ENCODE assay signal across 1 cellular context in genomic region chr18:59446012-59446411, GRCh38.
TF ChIP-seq lines count a peak whose summit lies in the region.

No MANE protein-coding gene starts in this region.

TF ChIP-seq in WTC11, 78 proteins besides CTCF, POLR2A, EP300 and RAD21 (continued from another document):
- TF ChIP-seq, protein P1, sequence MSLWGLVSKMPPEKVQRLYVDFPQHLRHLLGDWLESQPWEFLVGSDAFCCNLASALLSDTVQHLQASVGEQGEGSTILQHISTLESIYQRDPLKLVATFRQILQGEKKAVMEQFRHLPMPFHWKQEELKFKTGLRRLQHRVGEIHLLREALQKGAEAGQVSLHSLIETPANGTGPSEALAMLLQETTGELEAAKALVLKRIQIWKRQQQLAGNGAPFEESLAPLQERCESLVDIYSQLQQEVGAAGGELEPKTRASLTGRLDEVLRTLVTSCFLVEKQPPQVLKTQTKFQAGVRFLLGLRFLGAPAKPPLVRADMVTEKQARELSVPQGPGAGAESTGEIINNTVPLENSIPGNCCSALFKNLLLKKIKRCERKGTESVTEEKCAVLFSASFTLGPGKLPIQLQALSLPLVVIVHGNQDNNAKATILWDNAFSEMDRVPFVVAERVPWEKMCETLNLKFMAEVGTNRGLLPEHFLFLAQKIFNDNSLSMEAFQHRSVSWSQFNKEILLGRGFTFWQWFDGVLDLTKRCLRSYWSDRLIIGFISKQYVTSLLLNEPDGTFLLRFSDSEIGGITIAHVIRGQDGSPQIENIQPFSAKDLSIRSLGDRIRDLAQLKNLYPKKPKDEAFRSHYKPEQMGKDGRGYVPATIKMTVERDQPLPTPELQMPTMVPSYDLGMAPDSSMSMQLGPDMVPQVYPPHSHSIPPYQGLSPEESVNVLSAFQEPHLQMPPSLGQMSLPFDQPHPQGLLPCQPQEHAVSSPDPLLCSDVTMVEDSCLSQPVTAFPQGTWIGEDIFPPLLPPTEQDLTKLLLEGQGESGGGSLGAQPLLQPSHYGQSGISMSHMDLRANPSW (CRISPR knock-in tag; conservative IDR thresholded peaks at IDR 0.05; ENCODE audit: low read depth): no peak
- TF ChIP-seq, protein P2, sequence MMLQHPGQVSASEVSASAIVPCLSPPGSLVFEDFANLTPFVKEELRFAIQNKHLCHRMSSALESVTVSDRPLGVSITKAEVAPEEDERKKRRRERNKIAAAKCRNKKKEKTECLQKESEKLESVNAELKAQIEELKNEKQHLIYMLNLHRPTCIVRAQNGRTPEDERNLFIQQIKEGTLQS (CRISPR knock-in tag; conservative IDR thresholded peaks at IDR 0.05): no peak
- TF ChIP-seq PREB (CRISPR knock-in tag; IDR thresholded peaks at IDR 0.05; ENCODE audit: borderline replicate concordance): no peak
- TF ChIP-seq, protein P3, sequence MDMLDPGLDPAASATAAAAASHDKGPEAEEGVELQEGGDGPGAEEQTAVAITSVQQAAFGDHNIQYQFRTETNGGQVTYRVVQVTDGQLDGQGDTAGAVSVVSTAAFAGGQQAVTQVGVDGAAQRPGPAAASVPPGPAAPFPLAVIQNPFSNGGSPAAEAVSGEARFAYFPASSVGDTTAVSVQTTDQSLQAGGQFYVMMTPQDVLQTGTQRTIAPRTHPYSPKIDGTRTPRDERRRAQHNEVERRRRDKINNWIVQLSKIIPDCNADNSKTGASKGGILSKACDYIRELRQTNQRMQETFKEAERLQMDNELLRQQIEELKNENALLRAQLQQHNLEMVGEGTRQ (CRISPR knock-in tag; IDR thresholded peaks at IDR 0.05): no peak
- no peak for TF ChIP-seq SP1 (CRISPR knock-in tag; conservative IDR thresholded peaks at IDR 0.05)
- TF ChIP-seq, protein P4, sequence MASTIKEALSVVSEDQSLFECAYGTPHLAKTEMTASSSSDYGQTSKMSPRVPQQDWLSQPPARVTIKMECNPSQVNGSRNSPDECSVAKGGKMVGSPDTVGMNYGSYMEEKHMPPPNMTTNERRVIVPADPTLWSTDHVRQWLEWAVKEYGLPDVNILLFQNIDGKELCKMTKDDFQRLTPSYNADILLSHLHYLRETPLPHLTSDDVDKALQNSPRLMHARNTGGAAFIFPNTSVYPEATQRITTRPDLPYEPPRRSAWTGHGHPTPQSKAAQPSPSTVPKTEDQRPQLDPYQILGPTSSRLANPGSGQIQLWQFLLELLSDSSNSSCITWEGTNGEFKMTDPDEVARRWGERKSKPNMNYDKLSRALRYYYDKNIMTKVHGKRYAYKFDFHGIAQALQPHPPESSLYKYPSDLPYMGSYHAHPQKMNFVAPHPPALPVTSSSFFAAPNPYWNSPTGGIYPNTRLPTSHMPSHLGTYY (CRISPR knock-in tag; IDR thresholded peaks at IDR 0.05): no peak
- no peak for TF ChIP-seq SMAD3 (CRISPR knock-in tag; IDR thresholded peaks at IDR 0.05; ENCODE audit: borderline replicate concordance)
- TF ChIP-seq IRF2 (CRISPR knock-in tag; IDR thresholded peaks at IDR 0.05; ENCODE audit: borderline replicate concordance, low read depth): no peak
- TF ChIP-seq, protein P5, sequence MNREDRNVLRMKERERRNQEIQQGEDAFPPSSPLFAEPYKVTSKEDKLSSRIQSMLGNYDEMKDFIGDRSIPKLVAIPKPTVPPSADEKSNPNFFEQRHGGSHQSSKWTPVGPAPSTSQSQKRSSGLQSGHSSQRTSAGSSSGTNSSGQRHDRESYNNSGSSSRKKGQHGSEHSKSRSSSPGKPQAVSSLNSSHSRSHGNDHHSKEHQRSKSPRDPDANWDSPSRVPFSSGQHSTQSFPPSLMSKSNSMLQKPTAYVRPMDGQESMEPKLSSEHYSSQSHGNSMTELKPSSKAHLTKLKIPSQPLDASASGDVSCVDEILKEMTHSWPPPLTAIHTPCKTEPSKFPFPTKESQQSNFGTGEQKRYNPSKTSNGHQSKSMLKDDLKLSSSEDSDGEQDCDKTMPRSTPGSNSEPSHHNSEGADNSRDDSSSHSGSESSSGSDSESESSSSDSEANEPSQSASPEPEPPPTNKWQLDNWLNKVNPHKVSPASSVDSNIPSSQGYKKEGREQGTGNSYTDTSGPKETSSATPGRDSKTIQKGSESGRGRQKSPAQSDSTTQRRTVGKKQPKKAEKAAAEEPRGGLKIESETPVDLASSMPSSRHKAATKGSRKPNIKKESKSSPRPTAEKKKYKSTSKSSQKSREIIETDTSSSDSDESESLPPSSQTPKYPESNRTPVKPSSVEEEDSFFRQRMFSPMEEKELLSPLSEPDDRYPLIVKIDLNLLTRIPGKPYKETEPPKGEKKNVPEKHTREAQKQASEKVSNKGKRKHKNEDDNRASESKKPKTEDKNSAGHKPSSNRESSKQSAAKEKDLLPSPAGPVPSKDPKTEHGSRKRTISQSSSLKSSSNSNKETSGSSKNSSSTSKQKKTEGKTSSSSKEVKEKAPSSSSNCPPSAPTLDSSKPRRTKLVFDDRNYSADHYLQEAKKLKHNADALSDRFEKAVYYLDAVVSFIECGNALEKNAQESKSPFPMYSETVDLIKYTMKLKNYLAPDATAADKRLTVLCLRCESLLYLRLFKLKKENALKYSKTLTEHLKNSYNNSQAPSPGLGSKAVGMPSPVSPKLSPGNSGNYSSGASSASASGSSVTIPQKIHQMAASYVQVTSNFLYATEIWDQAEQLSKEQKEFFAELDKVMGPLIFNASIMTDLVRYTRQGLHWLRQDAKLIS (CRISPR knock-in tag; IDR thresholded peaks at IDR 0.05; ENCODE audit: borderline replicate concordance): no peak
- TF ChIP-seq FOXJ3 (CRISPR knock-in tag; IDR thresholded peaks at IDR 0.05; ENCODE audit: borderline replicate concordance): no peak
- TF ChIP-seq, protein P6, sequence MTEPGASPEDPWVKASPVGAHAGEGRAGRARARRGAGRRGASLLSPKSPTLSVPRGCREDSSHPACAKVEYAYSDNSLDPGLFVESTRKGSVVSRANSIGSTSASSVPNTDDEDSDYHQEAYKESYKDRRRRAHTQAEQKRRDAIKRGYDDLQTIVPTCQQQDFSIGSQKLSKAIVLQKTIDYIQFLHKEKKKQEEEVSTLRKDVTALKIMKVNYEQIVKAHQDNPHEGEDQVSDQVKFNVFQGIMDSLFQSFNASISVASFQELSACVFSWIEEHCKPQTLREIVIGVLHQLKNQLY (CRISPR knock-in tag; IDR thresholded peaks at IDR 0.05): no peak
- no peak for TF ChIP-seq GRHL2 (CRISPR knock-in tag; IDR thresholded peaks at IDR 0.05; ENCODE audit: insufficient replicate concordance, severe bottlenecking)
- TF ChIP-seq, protein P7, sequence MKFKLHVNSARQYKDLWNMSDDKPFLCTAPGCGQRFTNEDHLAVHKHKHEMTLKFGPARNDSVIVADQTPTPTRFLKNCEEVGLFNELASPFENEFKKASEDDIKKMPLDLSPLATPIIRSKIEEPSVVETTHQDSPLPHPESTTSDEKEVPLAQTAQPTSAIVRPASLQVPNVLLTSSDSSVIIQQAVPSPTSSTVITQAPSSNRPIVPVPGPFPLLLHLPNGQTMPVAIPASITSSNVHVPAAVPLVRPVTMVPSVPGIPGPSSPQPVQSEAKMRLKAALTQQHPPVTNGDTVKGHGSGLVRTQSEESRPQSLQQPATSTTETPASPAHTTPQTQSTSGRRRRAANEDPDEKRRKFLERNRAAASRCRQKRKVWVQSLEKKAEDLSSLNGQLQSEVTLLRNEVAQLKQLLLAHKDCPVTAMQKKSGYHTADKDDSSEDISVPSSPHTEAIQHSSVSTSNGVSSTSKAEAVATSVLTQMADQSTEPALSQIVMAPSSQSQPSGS (CRISPR knock-in tag; IDR thresholded peaks at IDR 0.05; ENCODE audit: borderline replicate concordance, low read depth): no peak
- no peak for TF ChIP-seq RORB (CRISPR knock-in tag; IDR thresholded peaks at IDR 0.05)
- TF ChIP-seq, protein P8, sequence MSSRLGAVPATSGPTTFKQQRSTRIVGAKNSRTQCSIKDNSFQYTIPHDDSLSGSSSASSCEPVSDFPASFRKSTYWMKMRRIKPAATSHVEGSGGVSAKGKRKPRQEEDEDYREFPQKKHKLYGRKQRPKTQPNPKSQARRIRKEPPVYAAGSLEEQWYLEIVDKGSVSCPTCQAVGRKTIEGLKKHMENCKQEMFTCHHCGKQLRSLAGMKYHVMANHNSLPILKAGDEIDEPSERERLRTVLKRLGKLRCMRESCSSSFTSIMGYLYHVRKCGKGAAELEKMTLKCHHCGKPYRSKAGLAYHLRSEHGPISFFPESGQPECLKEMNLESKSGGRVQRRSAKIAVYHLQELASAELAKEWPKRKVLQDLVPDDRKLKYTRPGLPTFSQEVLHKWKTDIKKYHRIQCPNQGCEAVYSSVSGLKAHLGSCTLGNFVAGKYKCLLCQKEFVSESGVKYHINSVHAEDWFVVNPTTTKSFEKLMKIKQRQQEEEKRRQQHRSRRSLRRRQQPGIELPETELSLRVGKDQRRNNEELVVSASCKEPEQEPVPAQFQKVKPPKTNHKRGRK (CRISPR knock-in tag; IDR thresholded peaks at IDR 0.05; ENCODE audit: borderline replicate concordance): no peak
